In genomic region chr4:13750594-13750993, GRCh38 we compare ENCODE assay signal across 16 cellular contexts.
"Had no signal": no experiment of that assay in that cellular context is flagged by ENCODE, and none has a peak within 500 bp of the region (broad histone marks: within the 10 kb centered on the region; RNA-seq: fewer than 3 reads in every experiment).

No MANE protein-coding gene starts in this region.

- H3K4me3 ChIP-seq: psoas muscle, sigmoid colon, skin epidermis, tibial nerve, upper lobe of right lung, vagina had no signal

- H3K27ac ChIP-seq: neutrophil, psoas muscle, sigmoid colon, skin epidermis, tibial nerve, upper lobe of right lung, vagina had no signal

- H3K36me3 ChIP-seq: neutrophil, sigmoid colon, tibial nerve, upper lobe of right lung, vagina had no signal

- ATAC-seq: esophagus mucosa; left colon; left ventricle myocardium superior; naive thymus-derived CD8-positive, alpha-beta T cell; psoas muscle; stimulated activated memory B cell treated with anti-CD40 and anti-IgM and Interleukin-4, amounts not matched to agents 10 μg/mL and 1 μg/mL and 100 μg/mL, for 72 hours; upper lobe of right lung had no signal

- H3K27me3 ChIP-seq: neutrophil, sigmoid colon, tibial nerve, upper lobe of right lung, vagina had no signal

- DNase-seq: effector memory CD4-positive, alpha-beta T cell; glutamatergic neuron; kidney; left colon; left ventricle myocardium superior; naive thymus-derived CD8-positive, alpha-beta T cell; psoas muscle; sigmoid colon; stimulated activated CD4-positive, alpha-beta T cell treated with anti-CD3 and anti-CD28 coated beads, Interleukin-4, amount 100 ng/mL, for 24 hours; upper lobe of right lung had no signal

- H3K9me3 ChIP-seq: neutrophil, psoas muscle, sigmoid colon, upper lobe of right lung, vagina had no signal

- H3K4me1 ChIP-seq: psoas muscle, sigmoid colon, tibial nerve, upper lobe of right lung, vagina had no signal
